In genomic region chr2:30404354-30405265, GRCh38 we compare ENCODE assay signal across 11 cellular contexts. TPM values are rescaled to one million over a fixed set of nuclear protein-coding genes. Genes with fewer than 3 reads are reported as not detected.
A peak's percentile ranks its signal among the peaks of the same experiment; 100 is the strongest.
DNase-seq lines count a peak whose midpoint lies in the region; ATAC-seq and TF ChIP-seq lines count a peak whose summit lies in the region.
"Had no signal": no experiment of that assay in that cellular context is flagged by ENCODE, and none has a peak within 500 bp of the region (broad histone marks: within the 10 kb centered on the region; RNA-seq: fewer than 3 reads in every experiment).

No MANE protein-coding gene starts in this region.

- H3K9me3 ChIP-seq in lower lobe of right lung, result no peaks in the 10 kb centered on the region
- H3K9me3 ChIP-seq: adrenal gland had no signal

- peaks cover 23% of the 10 kb centered on the region for H3K4me1 ChIP-seq in lower lobe of right lung

- no peak overlapping the region for H3K4me3 ChIP-seq in lower lobe of right lung
- H3K4me3 ChIP-seq: adrenal gland had no signal

- ATAC-seq in lower lobe of right lung (peak; percentile 45 to 54), HG03039 (IDR thresholded peaks at IDR 0.05; ENCODE audit: unreplicated experiment) (no peak), GM21360 (IDR thresholded peaks at IDR 0.05; ENCODE audit: unreplicated experiment) (no peak)

- no peaks in the 10 kb centered on the region for H3K36me3 Mint-ChIP-seq in brain

- no peaks in the 10 kb centered on the region for H3K27me3 ChIP-seq in lower lobe of right lung (ENCODE audit: low read depth)
- H3K27me3 ChIP-seq: adrenal gland had no signal

- peak overlapping the region; percentile 60 for H3K27ac ChIP-seq in lower lobe of right lung

- H3K9me3 Mint-ChIP-seq in brain, result no peaks in the 10 kb centered on the region

- no peak for TF ChIP-seq CTCF in brain (conservative IDR thresholded peaks at IDR 0.05)
- TF ChIP-seq CTCF in lower lobe of right lung (IDR thresholded peaks at IDR 0.05), result no peak

- H3K27ac Mint-ChIP-seq in brain, result peak overlapping the region in 3 of 5 experiments; percentile 66 to 92 (median 90)

- intact Hi-C loops in lower lobe of right lung (cut with DNase I), result no loop called here

- peak overlapping the region in 2 of 5 experiments; percentile 28 to 54 for H3K4me3 Mint-ChIP-seq in brain

- H3K4me1 Mint-ChIP-seq in brain, result peaks cover 62% of the 10 kb centered on the region

- peaks cover 4% of the 10 kb centered on the region for H3K27me3 Mint-ChIP-seq in brain

- DNase-seq in activated CD8-positive, alpha-beta memory T cell treated with anti-CD3 and anti-CD28 coated beads for 24 hours, result peak; percentile 53
- no peak for DNase-seq in activated CD8-positive, alpha-beta memory T cell treated with anti-CD3 and anti-CD28 coated beads, Interleukin-2, amount 50 U/mL, for 48 hours
- DNase-seq in lower lobe of right lung, result no peak
- DNase-seq in ureter (ENCODE audit: low spot score), result peak; percentile 41
- DNase-seq in NK-92 (lab: John Stamatoyannopoulos, UW; ENCODE audit: unreplicated experiment), result no peak
- DNase-seq: AML-193, NCI-H2029 treated with DMSO at 0.1 percent for 48 hours had no signal

- H3K36me3 ChIP-seq in lower lobe of right lung, result no peaks in the 10 kb centered on the region
- H3K36me3 ChIP-seq: adrenal gland had no signal

RNA-seq across cellular contexts. Expression of gene LCLAT1, which starts 42.4 kb away (rescaled TPM):
- 3.1 TPM for polyA plus RNA-seq in brain (ENCODE audit: insufficient read depth, low read depth, low replicate concordance)
- total RNA-seq in lower lobe of right lung (13.0 TPM), ureter (28.8 TPM)

Comparison
In these comparisons a context has a peak if more than half of its experiments do, and no peak if none do; other contexts are left out.
1. DNase-seq: peak in activated CD8-positive, alpha-beta memory T cell treated with anti-CD3 and anti-CD28 coated beads for 24 hours (single experiment) and ureter (single experiment); none in activated CD8-positive, alpha-beta memory T cell treated with anti-CD3 and anti-CD28 coated beads, Interleukin-2, amount 50 U/mL, for 48 hours (single experiment), lower lobe of right lung (single experiment) and NK-92 (single experiment).
2. ATAC-seq: peak in lower lobe of right lung (2 of 2); none in HG03039 (single experiment) and GM21360 (single experiment).